9 cellular contexts compared by ENCODE assay signal in the genomic region with DNA sequence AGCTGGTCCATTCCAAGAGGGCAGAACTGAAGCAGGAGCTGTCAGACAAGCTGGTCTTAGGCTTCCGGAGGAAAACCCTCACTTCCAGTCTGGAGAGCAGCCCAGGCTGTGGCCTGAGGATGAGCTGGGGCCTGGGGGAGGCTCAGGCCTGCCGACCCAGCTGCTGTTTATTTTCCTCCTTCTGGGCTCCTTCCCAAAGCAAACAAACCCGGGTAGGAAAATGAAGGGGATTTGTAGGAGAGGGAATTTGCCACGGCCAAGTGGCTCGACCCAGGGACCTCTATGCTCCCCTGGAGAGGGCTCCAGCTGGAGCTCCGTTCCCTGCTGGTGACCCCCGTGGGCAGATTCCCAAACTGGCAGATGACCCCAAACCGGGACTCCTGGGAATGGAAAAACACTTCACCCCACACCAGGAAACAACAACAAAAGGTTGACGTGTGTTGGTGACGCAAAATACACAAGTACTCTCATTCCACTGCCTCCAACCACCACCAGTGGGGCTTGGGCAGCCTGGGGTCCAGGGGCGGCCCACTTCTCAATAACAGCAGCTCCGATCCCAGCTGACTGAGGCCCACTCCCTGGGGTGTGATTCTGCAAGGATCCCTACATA.
DNase-seq lines count a peak whose midpoint lies in the region; ATAC-seq and TF ChIP-seq lines count a peak whose summit lies in the region.
"Had no signal": no experiment of that assay in that cellular context is flagged by ENCODE, and none has a peak within 500 bp of the region (broad histone marks: within the 10 kb centered on the region; RNA-seq: fewer than 3 reads in every experiment).

No MANE protein-coding gene starts in this region.

- no peaks in the 10 kb centered on the region for H3K4me1 Mint-ChIP-seq in activated naive CD8-positive, alpha-beta T cell treated with anti-CD3 and anti-CD28 coated beads, Interleukin-2, amount 50 U/mL, for 24 hours

- no peak overlapping the region for H3K4me3 ChIP-seq in epithelial cell of esophagus (ENCODE audit: low read length)
- H3K4me3 ChIP-seq in muscle layer of colon (ENCODE audit: low read depth in 1 of 2, low read length in 2 of 2), result no peak overlapping the region
- H3K4me3 ChIP-seq: HAP-1 had no signal

- H3K36me3 ChIP-seq in muscle layer of colon (ENCODE audit: insufficient read depth, low read length), result no peaks in the 10 kb centered on the region
- H3K36me3 ChIP-seq: HAP-1 had no signal

- no peaks in the 10 kb centered on the region for H3K9me3 Mint-ChIP-seq in activated naive CD8-positive, alpha-beta T cell treated with anti-CD3 and anti-CD28 coated beads, Interleukin-2, amount 50 U/mL, for 24 hours

- ATAC-seq in activated naive CD8-positive, alpha-beta T cell treated with anti-CD3 and anti-CD28 coated beads, Interleukin-2, amount 50 U/mL, for 24 hours, result no peak
- no peak for ATAC-seq in GM18517 (IDR thresholded peaks at IDR 0.05; ENCODE audit: unreplicated experiment)

- no peak overlapping the region for H3K9ac ChIP-seq in muscle layer of colon (ENCODE audit: low read length)

- no peaks in the 10 kb centered on the region for H3K27me3 ChIP-seq in muscle layer of colon (ENCODE audit: control insufficient read depth in 1 of 2, insufficient read depth in 2 of 2, low read length in 2 of 2)

- H3K27ac ChIP-seq in muscle layer of colon (ENCODE audit: low read depth, low read length), result peak overlapping the region; percentile 58

- H3K9me3 ChIP-seq in muscle layer of colon (ENCODE audit: low read length), result no peaks in the 10 kb centered on the region
- H3K9me3 ChIP-seq: HAP-1 had no signal

- H3K4me3 Mint-ChIP-seq in activated naive CD8-positive, alpha-beta T cell treated with anti-CD3 and anti-CD28 coated beads, Interleukin-2, amount 50 U/mL, for 24 hours, result no peak overlapping the region

- no peak overlapping the region for H3K27ac Mint-ChIP-seq in activated naive CD8-positive, alpha-beta T cell treated with anti-CD3 and anti-CD28 coated beads, Interleukin-2, amount 50 U/mL, for 24 hours

- peaks cover 1% of the 10 kb centered on the region for H3K27me3 Mint-ChIP-seq in activated naive CD8-positive, alpha-beta T cell treated with anti-CD3 and anti-CD28 coated beads, Interleukin-2, amount 50 U/mL, for 24 hours

- DNase-seq in ELR (ENCODE audit: low read depth) (peak; percentile 72), NCI-H774 (lab: John Stamatoyannopoulos, UW) (peak; percentile 89), epithelial cell of esophagus (ENCODE audit: low read depth) (peak; percentile 47), T-helper 9 cell (no peak)
- no peak for DNase-seq in activated naive CD8-positive, alpha-beta T cell treated with anti-CD3 and anti-CD28 coated beads, Interleukin-2, amount 50 U/mL, for 24 hours
- no peak for DNase-seq in activated effector memory CD4-positive, alpha-beta T cell treated with anti-CD3 and anti-CD28 coated beads, Interleukin-2, amount 50 U/mL, for 16 hours

- TF ChIP-seq CTCF in epithelial cell of esophagus (IDR thresholded peaks at IDR 0.05; ENCODE audit: insufficient read depth, low read depth, low read length, missing control alignments), result no peak

- peaks cover 31% of the 10 kb centered on the region for H3K4me1 ChIP-seq in muscle layer of colon (ENCODE audit: insufficient read depth, low read length)

- no peaks in the 10 kb centered on the region for H3K36me3 Mint-ChIP-seq in activated naive CD8-positive, alpha-beta T cell treated with anti-CD3 and anti-CD28 coated beads, Interleukin-2, amount 50 U/mL, for 24 hours (ENCODE audit: low read depth)

Comparison
In these comparisons a context has a peak if more than half of its experiments do, and no peak if none do; other contexts are left out.
1. DNase-seq: peak in ELR (single experiment), NCI-H774 (single experiment) and epithelial cell of esophagus (single experiment); none in activated naive CD8-positive, alpha-beta T cell treated with anti-CD3 and anti-CD28 coated beads, Interleukin-2, amount 50 U/mL, for 24 hours (single experiment), T-helper 9 cell (single experiment) and activated effector memory CD4-positive, alpha-beta T cell treated with anti-CD3 and anti-CD28 coated beads, Interleukin-2, amount 50 U/mL, for 16 hours (single experiment).